In genomic region chr2:240365971-240366471, GRCh38 we compare ENCODE assay signal across 1 cellular context.
TF ChIP-seq lines count a peak whose summit lies in the region.

No MANE protein-coding gene starts in this region.

TF ChIP-seq in IMR-90, 13 proteins besides CTCF, POLR2A, EP300 and RAD21:
- TF ChIP-seq, protein P1, sequence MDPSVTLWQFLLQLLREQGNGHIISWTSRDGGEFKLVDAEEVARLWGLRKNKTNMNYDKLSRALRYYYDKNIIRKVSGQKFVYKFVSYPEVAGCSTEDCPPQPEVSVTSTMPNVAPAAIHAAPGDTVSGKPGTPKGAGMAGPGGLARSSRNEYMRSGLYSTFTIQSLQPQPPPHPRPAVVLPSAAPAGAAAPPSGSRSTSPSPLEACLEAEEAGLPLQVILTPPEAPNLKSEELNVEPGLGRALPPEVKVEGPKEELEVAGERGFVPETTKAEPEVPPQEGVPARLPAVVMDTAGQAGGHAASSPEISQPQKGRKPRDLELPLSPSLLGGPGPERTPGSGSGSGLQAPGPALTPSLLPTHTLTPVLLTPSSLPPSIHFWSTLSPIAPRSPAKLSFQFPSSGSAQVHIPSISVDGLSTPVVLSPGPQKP (IDR thresholded peaks at IDR 0.05; ENCODE audit: borderline replicate concordance, low read depth, low read length), result no peak
- TF ChIP-seq MAZ (IDR thresholded peaks at IDR 0.05; ENCODE audit: borderline replicate concordance, low read depth, low read length), result no peak
- TF ChIP-seq RCOR1 (IDR thresholded peaks at IDR 0.05; ENCODE audit: insufficient replicate concordance, low read length), result no peak
- TF ChIP-seq NFE2L2 (IDR thresholded peaks at IDR 0.05; ENCODE audit: low read depth, low read length), result no peak
- TF ChIP-seq CHD1 (IDR thresholded peaks at IDR 0.05; ENCODE audit: low read depth, low read length), result no peak
- TF ChIP-seq BHLHE40 (IDR thresholded peaks at IDR 0.05; ENCODE audit: low read depth, low read length), result no peak
